1 cellular context compared by ENCODE assay signal in the genomic region with DNA sequence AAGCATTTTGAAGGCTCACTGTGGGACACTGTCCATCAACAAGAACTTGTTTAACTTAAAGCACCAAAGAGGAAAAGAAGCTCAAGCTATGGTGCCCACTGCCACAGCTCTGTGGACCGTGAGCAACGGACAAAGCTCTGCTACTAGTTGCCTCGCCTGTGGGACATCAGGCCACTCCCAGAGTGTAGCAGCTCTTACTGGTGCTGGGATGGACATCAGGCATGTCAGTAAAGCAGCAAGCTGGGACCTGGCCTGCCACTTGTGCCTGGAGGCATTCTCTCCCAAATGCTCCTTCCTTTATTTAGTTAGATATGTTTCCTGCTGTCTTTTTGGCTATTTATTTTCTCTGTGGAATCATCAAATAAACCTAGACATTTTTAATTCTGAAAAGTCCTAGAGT.
TF ChIP-seq lines count a peak whose summit lies in the region.

No MANE protein-coding gene starts in this region.

TF ChIP-seq in IMR-90, 13 proteins besides CTCF, POLR2A, EP300 and RAD21:
- no peak for TF ChIP-seq NFE2L2 (IDR thresholded peaks at IDR 0.05; ENCODE audit: low read depth, low read length)
- TF ChIP-seq CEBPB (IDR thresholded peaks at IDR 0.05; ENCODE audit: low read depth, low read length): no peak
- no peak for TF ChIP-seq BHLHE40 (IDR thresholded peaks at IDR 0.05; ENCODE audit: low read depth, low read length)
- TF ChIP-seq, protein P1, sequence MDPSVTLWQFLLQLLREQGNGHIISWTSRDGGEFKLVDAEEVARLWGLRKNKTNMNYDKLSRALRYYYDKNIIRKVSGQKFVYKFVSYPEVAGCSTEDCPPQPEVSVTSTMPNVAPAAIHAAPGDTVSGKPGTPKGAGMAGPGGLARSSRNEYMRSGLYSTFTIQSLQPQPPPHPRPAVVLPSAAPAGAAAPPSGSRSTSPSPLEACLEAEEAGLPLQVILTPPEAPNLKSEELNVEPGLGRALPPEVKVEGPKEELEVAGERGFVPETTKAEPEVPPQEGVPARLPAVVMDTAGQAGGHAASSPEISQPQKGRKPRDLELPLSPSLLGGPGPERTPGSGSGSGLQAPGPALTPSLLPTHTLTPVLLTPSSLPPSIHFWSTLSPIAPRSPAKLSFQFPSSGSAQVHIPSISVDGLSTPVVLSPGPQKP (IDR thresholded peaks at IDR 0.05; ENCODE audit: borderline replicate concordance, low read depth, low read length): no peak
- TF ChIP-seq FOS (IDR thresholded peaks at IDR 0.05; ENCODE audit: low read depth, low read length): no peak
- TF ChIP-seq RFX5 (IDR thresholded peaks at IDR 0.05; ENCODE audit: low read depth, low read length): no peak
- TF ChIP-seq MAFK (IDR thresholded peaks at IDR 0.05; ENCODE audit: low read depth, low read length): no peak
- TF ChIP-seq SMC3 (IDR thresholded peaks at IDR 0.05; ENCODE audit: low read depth, low read length): no peak
- TF ChIP-seq RCOR1 (IDR thresholded peaks at IDR 0.05; ENCODE audit: insufficient replicate concordance, low read length): no peak
- no peak for TF ChIP-seq CHD1 (IDR thresholded peaks at IDR 0.05; ENCODE audit: low read depth, low read length)
- no peak for TF ChIP-seq MXI1 (IDR thresholded peaks at IDR 0.05; ENCODE audit: borderline replicate concordance, low read depth, low read length)
- TF ChIP-seq MAZ (IDR thresholded peaks at IDR 0.05; ENCODE audit: borderline replicate concordance, low read depth, low read length): no peak
- TF ChIP-seq, protein P2, sequence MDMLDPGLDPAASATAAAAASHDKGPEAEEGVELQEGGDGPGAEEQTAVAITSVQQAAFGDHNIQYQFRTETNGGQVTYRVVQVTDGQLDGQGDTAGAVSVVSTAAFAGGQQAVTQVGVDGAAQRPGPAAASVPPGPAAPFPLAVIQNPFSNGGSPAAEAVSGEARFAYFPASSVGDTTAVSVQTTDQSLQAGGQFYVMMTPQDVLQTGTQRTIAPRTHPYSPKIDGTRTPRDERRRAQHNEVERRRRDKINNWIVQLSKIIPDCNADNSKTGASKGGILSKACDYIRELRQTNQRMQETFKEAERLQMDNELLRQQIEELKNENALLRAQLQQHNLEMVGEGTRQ (IDR thresholded peaks at IDR 0.05; ENCODE audit: low read depth, low read length): no peak
